Comparison of ENCODE assay signal across 16 cellular contexts in the genomic region with DNA sequence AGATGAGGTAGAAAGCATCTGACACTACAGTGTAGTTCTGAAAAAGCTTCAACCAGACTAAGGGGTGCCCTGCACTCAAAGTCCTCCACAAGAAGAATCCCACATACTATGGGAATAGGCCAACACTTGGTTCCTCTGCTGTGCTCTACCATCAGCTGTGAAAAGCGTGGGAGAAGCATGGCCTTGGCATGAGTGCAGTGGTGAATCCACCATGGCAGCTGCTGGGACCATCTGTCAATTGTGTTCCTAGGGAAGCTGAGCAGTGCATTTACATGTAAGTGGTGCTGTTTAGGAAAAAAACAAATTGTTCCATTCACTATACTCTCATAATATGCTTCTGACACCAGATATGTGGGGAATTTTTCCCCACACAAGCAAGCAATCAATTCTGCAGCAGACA.
"Had no signal": no experiment of that assay in that cellular context is flagged by ENCODE, and none has a peak within 500 bp of the region (broad histone marks: within the 10 kb centered on the region; RNA-seq: fewer than 3 reads in every experiment).

No MANE protein-coding gene starts in this region.

- H3K36me3 Mint-ChIP-seq: activated naive CD4-positive, alpha-beta T cell treated with anti-CD3 and anti-CD28 coated beads, Interleukin-2, amount 50 U/mL, for 24 hours; natural killer cell treated with Interleukin-12 subunit alpha and Interleukin-12 subunit beta and Interleukin-15 and Interleukin-18, amount 100 ng/mL, for 72 hours had no signal

- ATAC-seq: activated T-cell treated with anti-CD3 and anti-CD28 coated beads, Interleukin-2, amount 50 U/mL, for 72 hours; effector memory CD8-positive, alpha-beta T cell; left cardiac atrium; natural killer cell treated with Interleukin-12 subunit alpha and Interleukin-12 subunit beta and Interleukin-15 and Interleukin-18, amount 100 ng/mL, for 72 hours; stimulated activated naive CD8-positive, alpha-beta T cell treated with anti-CD3 and anti-CD28 coated beads, Interleukin-15, Interleukin-2, amounts not matched to agents 100 U/mL and 50 U/mL, for 24 hours had no signal

- H3K27ac Mint-ChIP-seq: activated naive CD4-positive, alpha-beta T cell treated with anti-CD3 and anti-CD28 coated beads, Interleukin-2, amount 50 U/mL, for 24 hours; activated T-cell treated with anti-CD3 and anti-CD28 coated beads, Interleukin-2, amount 50 U/mL, for 72 hours; effector memory CD8-positive, alpha-beta T cell; natural killer cell treated with Interleukin-12 subunit alpha and Interleukin-12 subunit beta and Interleukin-15 and Interleukin-18, amount 100 ng/mL, for 72 hours; T-helper 2 cell treated with Interferon-gamma antibody and Interleukin-4, amounts not matched to agents 5 μg/mL and 100 μg/mL, for 36 hours had no signal

- DNase-seq: activated CD4-positive, alpha-beta T cell treated with anti-CD3 and anti-CD28 coated beads, Interleukin-2, amount 50 U/mL, for 4 hours; activated effector memory CD4-positive, alpha-beta T cell treated with anti-CD3 and anti-CD28 coated beads, Interleukin-2, amount 50 U/mL, for 16 hours; activated T-cell treated with anti-CD3 and anti-CD28 coated beads, Interleukin-2, amount 50 U/mL, for 72 hours; dermis blood vessel endothelial cell; effector memory CD8-positive, alpha-beta T cell; left cardiac atrium; mesenchymal stem cell; nucleus accumbens; stimulated activated CD4-positive, alpha-beta T cell treated with anti-CD3 and anti-CD28 coated beads, Interleukin-2, amount 100 ng/mL, for 24 hours; stimulated activated naive CD8-positive, alpha-beta T cell treated with anti-CD3 and anti-CD28 coated beads, Interleukin-15, Interleukin-2, amounts not matched to agents 100 U/mL and 50 U/mL, for 24 hours; substantia nigra; transverse colon; uterus had no signal

- H3K27me3 ChIP-seq: transverse colon, uterus had no signal

- H3K9me3 ChIP-seq: transverse colon, uterus had no signal

- H3K36me3 ChIP-seq: transverse colon, uterus had no signal

- H3K27me3 Mint-ChIP-seq: activated naive CD4-positive, alpha-beta T cell treated with anti-CD3 and anti-CD28 coated beads, Interleukin-2, amount 50 U/mL, for 24 hours; effector memory CD8-positive, alpha-beta T cell; natural killer cell treated with Interleukin-12 subunit alpha and Interleukin-12 subunit beta and Interleukin-15 and Interleukin-18, amount 100 ng/mL, for 72 hours had no signal

- H3K4me1 Mint-ChIP-seq: activated naive CD4-positive, alpha-beta T cell treated with anti-CD3 and anti-CD28 coated beads, Interleukin-2, amount 50 U/mL, for 24 hours had no signal

- H3K9me3 Mint-ChIP-seq: activated naive CD4-positive, alpha-beta T cell treated with anti-CD3 and anti-CD28 coated beads, Interleukin-2, amount 50 U/mL, for 24 hours; T-helper 2 cell treated with Interferon-gamma antibody and Interleukin-4, amounts not matched to agents 5 μg/mL and 100 μg/mL, for 36 hours had no signal

- H3K4me1 ChIP-seq: transverse colon, uterus had no signal

- H3K4me3 Mint-ChIP-seq: activated naive CD4-positive, alpha-beta T cell treated with anti-CD3 and anti-CD28 coated beads, Interleukin-2, amount 50 U/mL, for 24 hours; activated T-cell treated with anti-CD3 and anti-CD28 coated beads, Interleukin-2, amount 50 U/mL, for 72 hours; effector memory CD8-positive, alpha-beta T cell; natural killer cell treated with Interleukin-12 subunit alpha and Interleukin-12 subunit beta and Interleukin-15 and Interleukin-18, amount 100 ng/mL, for 72 hours; T-helper 2 cell treated with Interferon-gamma antibody and Interleukin-4, amounts not matched to agents 5 μg/mL and 100 μg/mL, for 36 hours had no signal

- H3K4me3 ChIP-seq: transverse colon, uterus had no signal

- H3K27ac ChIP-seq: transverse colon, uterus had no signal
